In genomic region chr5:7410936-7411511, GRCh38 we compare ENCODE assay signal across 26 cellular contexts. TPM values are rescaled to one million over a fixed set of nuclear protein-coding genes. Genes with fewer than 3 reads are reported as not detected.
"Had no signal": no experiment of that assay in that cellular context is flagged by ENCODE, and none has a peak within 500 bp of the region (broad histone marks: within the 10 kb centered on the region; RNA-seq: fewer than 3 reads in every experiment).

No MANE protein-coding gene starts in this region.

- H3K27ac ChIP-seq: parathyroid adenoma, sigmoid colon, thyroid gland, upper lobe of right lung had no signal

- ATAC-seq: left colon, upper lobe of right lung had no signal

- H3K9ac ChIP-seq: parathyroid adenoma had no signal

- H3K4me3 ChIP-seq: sigmoid colon, thyroid gland, upper lobe of right lung had no signal

- DNase-seq: activated CD4-positive, alpha-beta memory T cell treated with anti-CD3 and anti-CD28 coated beads, Interleukin-2, amount 10 ng/mL, durations not matched to agents 7 days and 5 days; activated CD4-positive, alpha-beta T cell treated with anti-CD3 and anti-CD28 coated beads for 4 hours; activated CD4-positive, CD25-positive, alpha-beta regulatory T cell; activated gamma-delta T cell treated with Interleukin-2 at 50 U/mL for 16 hours; aorta; central memory CD4-positive, alpha-beta T cell; effector memory CD4-positive, alpha-beta T cell; head of caudate nucleus; hypothalamus; left colon; nucleus accumbens; sigmoid colon; stimulated activated CD4-positive, alpha-beta T cell treated with anti-CD3 and anti-CD28 coated beads, Interleukin-4, amount 100 ng/mL, for 4 hours; substantia nigra; T1000; thyroid gland; upper lobe of right lung had no signal

- H3K27me3 ChIP-seq: sigmoid colon, thyroid gland, upper lobe of right lung had no signal

- H3K4me1 Mint-ChIP-seq: activated CD4-positive, alpha-beta memory T cell treated with anti-CD3 and anti-CD28 coated beads, Interleukin-2, amount 10 ng/mL, durations not matched to agents 7 days and 5 days; activated naive CD4-positive, alpha-beta T cell treated with anti-CD3 and anti-CD28 coated beads, Interleukin-2, amount 50 U/mL, for 24 hours; memory B cell had no signal

- H3K27ac Mint-ChIP-seq: activated CD4-positive, alpha-beta memory T cell treated with anti-CD3 and anti-CD28 coated beads, Interleukin-2, amount 10 ng/mL, durations not matched to agents 7 days and 5 days; activated naive CD4-positive, alpha-beta T cell treated with anti-CD3 and anti-CD28 coated beads, Interleukin-2, amount 50 U/mL, for 24 hours; activated T-helper 1 cell treated with anti-CD3 and anti-CD28 coated beads, Interleukin-12 subunit alpha, Interleukin-12 subunit beta, Interleukin-2, Interleukin-4 antibody, amounts not matched to agents 30 ng/mL and 10 ng/mL and 1 ng/mL, durations not matched to agents 14 hours and 24 hours and 36 hours; memory B cell; stimulated activated naive CD8-positive, alpha-beta T cell treated with anti-CD3 and anti-CD28 coated beads, Interleukin-15, Interleukin-2, amounts not matched to agents 100 ng/mL and 50 ng/mL, for 24 hours had no signal

- H3K4me1 ChIP-seq: parathyroid adenoma, thyroid gland, upper lobe of right lung had no signal

- H3K27me3 Mint-ChIP-seq: activated CD4-positive, alpha-beta memory T cell treated with anti-CD3 and anti-CD28 coated beads, Interleukin-2, amount 10 ng/mL, durations not matched to agents 7 days and 5 days; memory B cell; stimulated activated naive CD8-positive, alpha-beta T cell treated with anti-CD3 and anti-CD28 coated beads, Interleukin-15, Interleukin-2, amounts not matched to agents 100 ng/mL and 50 ng/mL, for 24 hours had no signal

- H2AFZ ChIP-seq: parathyroid adenoma had no signal

- H3K9me3 Mint-ChIP-seq: activated CD4-positive, alpha-beta memory T cell treated with anti-CD3 and anti-CD28 coated beads, Interleukin-2, amount 10 ng/mL, durations not matched to agents 7 days and 5 days; activated naive CD4-positive, alpha-beta T cell treated with anti-CD3 and anti-CD28 coated beads, Interleukin-2, amount 50 U/mL, for 24 hours; stimulated activated naive CD8-positive, alpha-beta T cell treated with anti-CD3 and anti-CD28 coated beads, Interleukin-15, Interleukin-2, amounts not matched to agents 100 ng/mL and 50 ng/mL, for 24 hours had no signal

- H3K9me3 ChIP-seq: sigmoid colon, thyroid gland, upper lobe of right lung had no signal

- H3K4me3 Mint-ChIP-seq: activated CD4-positive, alpha-beta memory T cell treated with anti-CD3 and anti-CD28 coated beads, Interleukin-2, amount 10 ng/mL, durations not matched to agents 7 days and 5 days; activated naive CD4-positive, alpha-beta T cell treated with anti-CD3 and anti-CD28 coated beads, Interleukin-2, amount 50 U/mL, for 24 hours; activated T-helper 1 cell treated with anti-CD3 and anti-CD28 coated beads, Interleukin-12 subunit alpha, Interleukin-12 subunit beta, Interleukin-2, Interleukin-4 antibody, amounts not matched to agents 30 ng/mL and 10 ng/mL and 1 ng/mL, durations not matched to agents 14 hours and 24 hours and 36 hours; memory B cell; stimulated activated naive CD8-positive, alpha-beta T cell treated with anti-CD3 and anti-CD28 coated beads, Interleukin-15, Interleukin-2, amounts not matched to agents 100 ng/mL and 50 ng/mL, for 24 hours had no signal

- H3K36me3 ChIP-seq: sigmoid colon, thyroid gland, upper lobe of right lung had no signal

- H3K79me2 ChIP-seq: parathyroid adenoma had no signal

- H3K36me3 Mint-ChIP-seq: activated naive CD4-positive, alpha-beta T cell treated with anti-CD3 and anti-CD28 coated beads, Interleukin-2, amount 50 U/mL, for 24 hours; memory B cell had no signal

RNA-seq across cellular contexts. Expression of gene ADCY2, which starts 15.1 kb away (rescaled TPM):
- total RNA-seq: activated CD4-positive, alpha-beta memory T cell treated with anti-CD3 and anti-CD28 coated beads, Interleukin-2, amount 10 ng/mL, durations not matched to agents 7 days and 5 days; activated T-helper 1 cell treated with anti-CD3 and anti-CD28 coated beads, Interleukin-12 subunit alpha, Interleukin-12 subunit beta, Interleukin-2, Interleukin-4 antibody, amounts not matched to agents 30 ng/mL and 10 ng/mL and 1 ng/mL, durations not matched to agents 14 hours and 24 hours and 36 hours; dermis microvascular lymphatic vessel endothelial cell; myocyte; renal cortical epithelial cell; T-helper 1 cell treated with Interleukin-12 subunit alpha and Interleukin-12 subunit beta and Interleukin-4 antibody, amounts not matched to agents 30 ng/mL and 1 ng/mL, for 36 hours had no signal
